ENCODE assay signal across 16 cellular contexts in genomic region chr10:43035785-43036184, GRCh38.
"Had no signal": no experiment of that assay in that cellular context is flagged by ENCODE, and none has a peak within 500 bp of the region (broad histone marks: within the 10 kb centered on the region; RNA-seq: fewer than 3 reads in every experiment).

No MANE protein-coding gene starts in this region.

- H3K4me3 Mint-ChIP-seq: activated CD4-positive, alpha-beta memory T cell treated with anti-CD3 and anti-CD28 coated beads, Interleukin-2, amount 10 ng/mL, durations not matched to agents 7 days and 5 days; activated CD4-positive, alpha-beta T cell treated with anti-CD3 and anti-CD28 coated beads, Interleukin-2, amount 10 ng/mL, durations not matched to agents 24 days and 14 days; activated naive CD8-positive, alpha-beta T cell treated with anti-CD3 and anti-CD28 coated beads, Interleukin-2, amount 50 U/mL, for 24 hours; nephron progenitor cell had no signal

- ATAC-seq: activated CD4-positive, CD25-positive, alpha-beta regulatory T cell treated with anti-CD3 and anti-CD28 coated beads, Interleukin-2, amount 50 U/mL, for 24 hours; activated naive CD8-positive, alpha-beta T cell treated with anti-CD3 and anti-CD28 coated beads, Interleukin-2, amount 50 U/mL, for 24 hours; mucosa of descending colon; pancreas; right cardiac atrium; stimulated activated naive CD8-positive, alpha-beta T cell treated with anti-CD3 and anti-CD28 coated beads, Interleukin-15, Interleukin-2, amounts not matched to agents 100 U/mL and 50 U/mL, for 24 hours had no signal

- DNase-seq: activated CD4-positive, alpha-beta memory T cell treated with anti-CD3 and anti-CD28 coated beads, Interleukin-2, amount 10 ng/mL, durations not matched to agents 7 days and 5 days; activated CD4-positive, alpha-beta T cell treated with anti-CD3 and anti-CD28 coated beads, Interleukin-2, amount 10 ng/mL, durations not matched to agents 24 days and 14 days; activated gamma-delta T cell; activated naive CD4-positive, alpha-beta T cell treated with anti-CD3 and anti-CD28 coated beads, Interleukin-2, amount 50 U/mL, for 16 hours; activated naive CD8-positive, alpha-beta T cell treated with anti-CD3 and anti-CD28 coated beads, Interleukin-2, amount 50 U/mL, for 24 hours; activated T-cell treated with anti-CD3 and anti-CD28 coated beads for 4 hours; cerebellar nuclear complex; cortex of kidney; mesendoderm; mucosa of descending colon; nephron progenitor cell; pancreas; right cardiac atrium; stimulated activated CD4-positive, alpha-beta T cell treated with anti-CD3 and anti-CD28 coated beads, Interleukin-4, amount 100 ng/mL, for 24 hours; stimulated activated naive CD8-positive, alpha-beta T cell treated with anti-CD3 and anti-CD28 coated beads, Interleukin-15, Interleukin-2, amounts not matched to agents 100 U/mL and 50 U/mL, for 24 hours had no signal

- H3K27ac Mint-ChIP-seq: activated CD4-positive, alpha-beta memory T cell treated with anti-CD3 and anti-CD28 coated beads, Interleukin-2, amount 10 ng/mL, durations not matched to agents 7 days and 5 days; activated CD4-positive, alpha-beta T cell treated with anti-CD3 and anti-CD28 coated beads, Interleukin-2, amount 10 ng/mL, durations not matched to agents 24 days and 14 days; activated naive CD8-positive, alpha-beta T cell treated with anti-CD3 and anti-CD28 coated beads, Interleukin-2, amount 50 U/mL, for 24 hours; nephron progenitor cell had no signal

- H3K4me1 Mint-ChIP-seq: activated CD4-positive, alpha-beta memory T cell treated with anti-CD3 and anti-CD28 coated beads, Interleukin-2, amount 10 ng/mL, durations not matched to agents 7 days and 5 days; activated CD4-positive, alpha-beta T cell treated with anti-CD3 and anti-CD28 coated beads, Interleukin-2, amount 10 ng/mL, durations not matched to agents 24 days and 14 days; activated naive CD8-positive, alpha-beta T cell treated with anti-CD3 and anti-CD28 coated beads, Interleukin-2, amount 50 U/mL, for 24 hours had no signal
